26 cellular contexts compared by ENCODE assay signal in the genomic region with DNA sequence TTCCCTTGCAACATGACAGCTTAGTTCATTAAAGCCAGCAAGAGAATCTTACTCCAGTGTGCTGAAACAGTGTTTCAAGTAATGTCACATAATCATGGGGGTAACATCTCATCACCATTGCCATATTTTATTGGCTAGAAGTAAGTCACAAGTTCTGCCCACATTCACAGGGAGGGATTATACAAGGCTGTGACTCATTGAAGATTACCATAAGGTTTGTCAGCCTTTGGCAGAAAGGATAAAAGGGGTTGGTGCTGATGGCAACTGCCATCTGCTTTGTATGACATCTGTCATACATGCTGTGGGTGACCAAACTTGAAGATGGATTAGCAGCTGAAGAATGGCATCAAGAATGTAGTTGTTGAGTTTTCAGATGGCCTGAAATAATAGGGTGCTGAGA.
DNase-seq lines count a peak whose midpoint lies in the region; ATAC-seq and TF ChIP-seq lines count a peak whose summit lies in the region.
"Had no signal": no experiment of that assay in that cellular context is flagged by ENCODE, and none has a peak within 500 bp of the region (broad histone marks: within the 10 kb centered on the region; RNA-seq: fewer than 3 reads in every experiment).

No MANE protein-coding gene starts in this region.

- peak overlapping the region; percentile 70 for H3K27ac ChIP-seq in smooth muscle cell (ENCODE audit: low read depth)
- H3K27ac ChIP-seq: gastrocnemius medialis, hepatocyte, left lung, pancreas, right atrium auricular region, suprapubic skin had no signal

- peaks cover 4% of the 10 kb centered on the region for H3F3A ChIP-seq in smooth muscle cell (ENCODE audit: low read depth)

- no peak overlapping the region for H3K9ac ChIP-seq in smooth muscle cell (ENCODE audit: low read depth)

- CTCF ChIA-PET in GM10248 (lab: Yijun Ruan, JAX) = interaction anchor here (2.6 kb wide), 1 partner anchor 11 kb away, joined by 20 read pairs; no protein-coding TSS in a partner anchor

- ATAC-seq in GM21515 (IDR thresholded peaks at IDR 0.05; ENCODE audit: unreplicated experiment) = no peak
- ATAC-seq: gastrocnemius medialis; K562; left lung; pancreas; stimulated activated memory B cell treated with anti-CD40 and anti-IgM and Interleukin-4, amounts not matched to agents 10 μg/mL and 1 μg/mL and 100 μg/mL, for 72 hours had no signal

- POLR2A ChIA-PET in GM10248 (lab: Yijun Ruan, JAX) = no interaction called here

- H3K4me2 ChIP-seq in smooth muscle cell = no peak overlapping the region
- H3K4me2 ChIP-seq: hepatocyte had no signal

- no peak for TF ChIP-seq CTCF in epithelial cell of esophagus (IDR thresholded peaks at IDR 0.05; ENCODE audit: insufficient read depth, low read depth, low read length, missing control alignments)
- no peak for TF ChIP-seq CTCF in smooth muscle cell (IDR thresholded peaks at IDR 0.05; ENCODE audit: borderline replicate concordance, insufficient read depth, poor library complexity, severe bottlenecking)
- no peak for TF ChIP-seq CTCF in GM10248 (IDR thresholded peaks at IDR 0.05; ENCODE audit: control extremely low read depth, extremely low read depth, low read depth, missing control alignments)

- H3K79me2 ChIP-seq in smooth muscle cell (ENCODE audit: low read depth) = no peaks in the 10 kb centered on the region
- H3K79me2 ChIP-seq: hepatocyte had no signal

- H3K27me3 ChIP-seq in smooth muscle cell (ENCODE audit: low read depth) = no peaks in the 10 kb centered on the region
- H3K27me3 ChIP-seq: gastrocnemius medialis, hepatocyte, left lung, pancreas, right atrium auricular region, suprapubic skin had no signal

- no peak overlapping the region for H2AFZ ChIP-seq in smooth muscle cell (ENCODE audit: low read depth)
- H2AFZ ChIP-seq: hepatocyte had no signal

- H3K9me3 ChIP-seq in smooth muscle cell (replicated peaks; ENCODE audit: low read depth) = no peaks in the 10 kb centered on the region
- H3K9me3 ChIP-seq: gastrocnemius medialis, left lung, pancreas, right atrium auricular region, suprapubic skin had no signal

- peaks cover 3% of the 10 kb centered on the region for H3K4me1 ChIP-seq in smooth muscle cell (ENCODE audit: low read depth)
- H3K4me1 ChIP-seq: gastrocnemius medialis, left lung, pancreas, right atrium auricular region, suprapubic skin had no signal

- H3K36me3 ChIP-seq in smooth muscle cell (ENCODE audit: low read depth) = no peaks in the 10 kb centered on the region
- H3K36me3 ChIP-seq: gastrocnemius medialis, left lung, pancreas, right atrium auricular region, suprapubic skin had no signal

- DNase-seq in NCI-H1694 treated with DMSO at 0.1 percent for 48 hours (lab: John Stamatoyannopoulos, UW) (peak; percentile 6), NCI-H1694 (lab: John Stamatoyannopoulos, UW) (no peak), NCI-H82 treated with DMSO at 0.1 percent for 48 hours (lab: John Stamatoyannopoulos, UW; ENCODE audit: unreplicated experiment) (peak; percentile 21), epithelial cell of esophagus (ENCODE audit: low read depth) (peak; percentile 41), smooth muscle cell (lab: John Stamatoyannopoulos, UW; ENCODE audit: unreplicated experiment) (no peak), GM10248 (ENCODE audit: extremely low spot score) (no peak), NOMO-1 (lab: John Stamatoyannopoulos, UW; ENCODE audit: unreplicated experiment in 2 of 2) (no peak)
- DNase-seq: activated CD4-positive, alpha-beta memory T cell treated with anti-CD3 and anti-CD28 coated beads for 36 hours; activated CD4-positive, CD25-positive, alpha-beta regulatory T cell; activated effector memory CD4-positive, alpha-beta T cell treated with Interleukin-2 at 50 U/mL for 16 hours; CD8-positive, alpha-beta memory T cell; DMS79; gastrocnemius medialis; immature natural killer cell; left lung; midbrain; NCI-H187 treated with DMSO at 0.1 percent for 48 hours; pancreas; Right ventricle myocardium superior; stimulated activated CD4-positive, alpha-beta T cell treated with anti-CD3 and anti-CD28 coated beads, Interleukin-4, amount 100 ng/mL, for 1 hour had no signal

- H3K4me3 ChIP-seq in epithelial cell of esophagus (ENCODE audit: low read length) (no peak overlapping the region), smooth muscle cell (no peak overlapping the region)
- H3K4me3 ChIP-seq: gastrocnemius medialis, hepatocyte, K562, left lung, pancreas, right atrium auricular region, suprapubic skin had no signal

- H4K20me1 ChIP-seq in smooth muscle cell (ENCODE audit: low read depth) = no peaks in the 10 kb centered on the region

Comparison
In these comparisons a context has a peak if more than half of its experiments do, and no peak if none do; other contexts are left out.
1. DNase-seq: peak in NCI-H1694 treated with DMSO at 0.1 percent for 48 hours (single experiment), NCI-H82 treated with DMSO at 0.1 percent for 48 hours (single experiment) and epithelial cell of esophagus (single experiment); none in NCI-H1694 (single experiment), smooth muscle cell (single experiment), GM10248 (single experiment) and NOMO-1 (0 of 2).